ENCODE assay signal across 1 cellular context in the genomic region with DNA sequence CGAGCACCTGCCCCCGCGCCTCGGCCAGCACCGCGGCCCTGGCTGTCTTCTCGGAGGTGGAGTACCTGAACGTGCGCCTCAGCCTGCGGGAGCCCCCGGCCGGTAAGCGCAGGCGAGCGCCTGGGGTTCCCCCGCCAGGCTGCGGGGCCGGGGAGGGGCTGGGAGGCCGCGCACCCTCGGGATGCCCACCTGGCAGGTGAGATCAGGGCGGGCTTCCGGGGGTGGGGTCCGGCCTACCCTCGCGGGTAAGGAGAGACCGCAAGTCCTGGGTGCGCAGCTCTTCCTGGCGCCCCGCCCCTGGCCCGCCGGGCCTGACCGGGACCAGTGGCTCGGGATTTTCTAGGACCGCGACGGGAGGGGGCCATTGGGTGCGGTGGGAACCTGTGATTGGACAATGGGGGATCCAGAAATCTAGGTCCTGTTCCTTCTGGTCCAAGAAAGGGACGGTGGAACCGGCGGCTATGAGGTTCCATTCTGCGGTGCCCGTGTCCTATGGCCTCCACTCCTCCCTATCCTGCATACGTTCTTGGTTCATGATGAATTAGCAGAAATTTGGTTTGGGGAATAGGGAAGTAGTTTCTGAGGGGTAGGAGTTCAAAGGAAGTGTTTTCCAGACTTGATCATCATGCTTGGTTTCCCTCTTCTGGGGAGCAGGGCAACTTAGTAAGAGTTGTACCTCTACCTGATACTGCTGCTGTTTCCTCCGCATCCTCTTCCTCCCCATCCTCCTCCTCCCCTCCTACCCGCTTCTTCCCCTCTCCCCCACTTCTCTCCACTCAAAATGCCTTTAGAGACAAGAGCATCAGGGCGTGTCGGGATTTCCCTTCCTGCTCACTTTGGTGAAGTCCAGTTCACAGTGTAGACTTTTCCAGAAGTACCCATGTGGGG.
TF ChIP-seq lines count a peak whose summit lies in the region.

No MANE protein-coding gene starts in this region.

TF ChIP-seq in HEK293, 187 proteins besides CTCF, POLR2A, EP300 and RAD21 (continued from another document):
- TF ChIP-seq, protein P1, sequence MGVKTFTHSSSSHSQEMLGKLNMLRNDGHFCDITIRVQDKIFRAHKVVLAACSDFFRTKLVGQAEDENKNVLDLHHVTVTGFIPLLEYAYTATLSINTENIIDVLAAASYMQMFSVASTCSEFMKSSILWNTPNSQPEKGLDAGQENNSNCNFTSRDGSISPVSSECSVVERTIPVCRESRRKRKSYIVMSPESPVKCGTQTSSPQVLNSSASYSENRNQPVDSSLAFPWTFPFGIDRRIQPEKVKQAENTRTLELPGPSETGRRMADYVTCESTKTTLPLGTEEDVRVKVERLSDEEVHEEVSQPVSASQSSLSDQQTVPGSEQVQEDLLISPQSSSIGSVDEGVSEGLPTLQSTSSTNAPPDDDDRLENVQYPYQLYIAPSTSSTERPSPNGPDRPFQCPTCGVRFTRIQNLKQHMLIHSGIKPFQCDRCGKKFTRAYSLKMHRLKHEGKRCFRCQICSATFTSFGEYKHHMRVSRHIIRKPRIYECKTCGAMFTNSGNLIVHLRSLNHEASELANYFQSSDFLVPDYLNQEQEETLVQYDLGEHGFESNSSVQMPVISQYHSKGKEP (tag by site-specific recombination; IDR thresholded peaks at IDR 0.05): no peak
- TF ChIP-seq ZNF335 (tag by site-specific recombination; conservative IDR thresholded peaks at IDR 0.05) (peak; percentile 64), ZEB2 (tag by site-specific recombination; IDR thresholded peaks at IDR 0.05) (0 out of 2 replicates have a peak, but pooled peaks have one; percentile 27), ZNF560 (tag by site-specific recombination; IDR thresholded peaks at IDR 0.05; ENCODE audit: borderline replicate concordance) (no peak), ZNF76 (tag by site-specific recombination; IDR thresholded peaks at IDR 0.05; ENCODE audit: borderline replicate concordance, low read depth) (0 out of 2 replicates have a peak, but pooled peaks have one; percentile 10)
- TF ChIP-seq, protein P2, sequence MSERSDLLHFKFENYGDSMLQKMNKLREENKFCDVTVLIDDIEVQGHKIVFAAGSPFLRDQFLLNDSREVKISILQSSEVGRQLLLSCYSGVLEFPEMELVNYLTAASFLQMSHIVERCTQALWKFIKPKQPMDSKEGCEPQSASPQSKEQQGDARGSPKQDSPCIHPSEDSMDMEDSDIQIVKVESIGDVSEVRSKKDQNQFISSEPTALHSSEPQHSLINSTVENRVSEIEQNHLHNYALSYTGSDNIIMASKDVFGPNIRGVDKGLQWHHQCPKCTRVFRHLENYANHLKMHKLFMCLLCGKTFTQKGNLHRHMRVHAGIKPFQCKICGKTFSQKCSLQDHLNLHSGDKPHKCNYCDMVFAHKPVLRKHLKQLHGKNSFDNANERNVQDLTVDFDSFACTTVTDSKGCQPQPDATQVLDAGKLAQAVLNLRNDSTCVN (tag by site-specific recombination; optimal IDR thresholded peaks at IDR 0.05): peak; percentile 17
